15 cellular contexts compared by ENCODE assay signal in the genomic region with DNA sequence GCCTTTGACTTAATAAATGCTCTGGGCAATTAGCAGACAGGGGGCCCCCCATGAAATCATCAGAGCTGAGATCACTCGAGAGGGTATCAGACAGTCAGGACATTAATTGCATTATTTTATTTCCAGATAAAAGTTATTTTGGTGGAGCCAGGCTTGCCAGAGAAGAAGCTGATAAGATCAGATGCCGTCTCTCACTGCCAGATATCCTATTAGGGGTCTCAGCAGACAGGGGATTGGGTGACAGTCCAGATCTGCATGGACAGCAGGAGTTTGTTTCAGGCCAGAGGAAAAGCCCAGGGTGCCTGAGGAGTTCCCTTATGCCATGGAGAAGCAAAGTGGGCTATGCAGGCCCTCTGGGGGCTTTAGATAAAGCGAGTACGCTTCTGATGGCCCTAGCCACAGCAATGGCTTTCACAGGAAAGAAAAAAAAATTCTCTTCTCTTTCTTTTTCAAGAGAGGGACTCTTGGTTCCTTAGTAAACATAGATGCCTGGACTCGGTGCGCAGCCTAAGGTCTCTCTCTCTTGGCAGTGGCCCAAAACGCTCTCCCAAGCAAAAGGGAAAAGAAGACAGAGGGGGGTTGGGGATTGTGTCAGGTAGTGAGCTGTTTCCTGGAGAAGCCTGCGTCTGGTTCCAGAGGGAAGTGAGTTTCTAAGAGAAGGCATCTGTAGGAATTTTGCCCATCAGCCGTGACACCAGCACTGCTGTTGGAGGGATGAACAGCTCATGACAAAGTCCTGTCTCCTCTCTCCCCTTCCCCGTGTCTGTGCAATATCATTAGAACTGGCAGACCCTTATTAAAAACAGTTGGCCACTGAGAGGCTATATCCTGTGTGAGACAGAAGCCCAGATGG.
A peak's percentile ranks its signal among the peaks of the same experiment; 100 is the strongest.
DNase-seq lines count a peak whose midpoint lies in the region; ATAC-seq and TF ChIP-seq lines count a peak whose summit lies in the region.
"Had no signal": no experiment of that assay in that cellular context is flagged by ENCODE, and none has a peak within 500 bp of the region (broad histone marks: within the 10 kb centered on the region; RNA-seq: fewer than 3 reads in every experiment).

No MANE protein-coding gene starts in this region.

- H3K4me3 Mint-ChIP-seq in T-helper 2 cell treated with Interferon-gamma antibody and Interleukin-4, amounts not matched to agents 5 μg/mL and 100 μg/mL, for 36 hours, result no peak overlapping the region
- H3K4me3 Mint-ChIP-seq: stimulated activated memory B cell treated with anti-CD40 and anti-IgM and Interleukin-4, amounts not matched to agents 10 μg/mL and 1 μg/mL and 100 μg/mL, for 72 hours; T-cell had no signal

- H3K4me3 ChIP-seq in fibroblast of the aortic adventitia (ENCODE audit: low read depth, low read length) (peak overlapping the region; percentile 10), rectal smooth muscle tissue (ENCODE audit: low read length) (peak overlapping the region; percentile 35)
- H3K4me3 ChIP-seq: BLaER1 treated with 17β-estradiol and CSF1 and Interleukin-3, amounts not matched to agents 10 nM and 100 nM had no signal

- peaks cover 40% of the 10 kb centered on the region for H3K27me3 Mint-ChIP-seq in T-helper 2 cell treated with Interferon-gamma antibody and Interleukin-4, amounts not matched to agents 5 μg/mL and 100 μg/mL, for 36 hours (ENCODE audit: low read depth)

- H3K9me3 Mint-ChIP-seq in T-helper 2 cell treated with Interferon-gamma antibody and Interleukin-4, amounts not matched to agents 5 μg/mL and 100 μg/mL, for 36 hours, result no peaks in the 10 kb centered on the region
- H3K9me3 Mint-ChIP-seq: T-cell had no signal

- no peak overlapping the region for H3K27ac Mint-ChIP-seq in T-helper 2 cell treated with Interferon-gamma antibody and Interleukin-4, amounts not matched to agents 5 μg/mL and 100 μg/mL, for 36 hours
- H3K27ac Mint-ChIP-seq: progenitor cell of endocrine pancreas; stimulated activated memory B cell treated with anti-CD40 and anti-IgM and Interleukin-4, amounts not matched to agents 10 μg/mL and 1 μg/mL and 100 μg/mL, for 72 hours; T-cell had no signal

- H3K9ac ChIP-seq in rectal smooth muscle tissue (ENCODE audit: low read length), result no peak overlapping the region
- H3K9ac ChIP-seq: BLaER1 treated with 17β-estradiol and CSF1 and Interleukin-3, amounts not matched to agents 10 nM and 100 nM had no signal

- H3K36me3 Mint-ChIP-seq in T-helper 2 cell treated with Interferon-gamma antibody and Interleukin-4, amounts not matched to agents 5 μg/mL and 100 μg/mL, for 36 hours (ENCODE audit: low read depth), result no peaks in the 10 kb centered on the region
- H3K36me3 Mint-ChIP-seq: stimulated activated memory B cell treated with anti-CD40 and anti-IgM and Interleukin-4, amounts not matched to agents 10 μg/mL and 1 μg/mL and 100 μg/mL, for 72 hours; T-cell had no signal

- peak; percentile 50 for ATAC-seq in SK-N-SH treated with all-trans-retinoic acid at 6 μM for 48 hours
- ATAC-seq: stimulated activated memory B cell treated with anti-CD40 and anti-IgM and Interleukin-4, amounts not matched to agents 10 μg/mL and 1 μg/mL and 100 μg/mL, for 72 hours; T-cell had no signal

- peak overlapping the region; percentile 92 for H3K27ac ChIP-seq in rectal smooth muscle tissue (ENCODE audit: low read depth, low read length)
- H3K27ac ChIP-seq: BLaER1 treated with 17β-estradiol and CSF1 and Interleukin-3, amounts not matched to agents 10 nM and 100 nM had no signal

- no peak for TF ChIP-seq CTCF in fibroblast of the aortic adventitia (IDR thresholded peaks at IDR 0.05; ENCODE audit: insufficient read depth, low read length)

- peaks cover 20% of the 10 kb centered on the region for H3K4me1 ChIP-seq in rectal smooth muscle tissue (ENCODE audit: control insufficient read depth, insufficient read depth, low read length)

- H3K27me3 ChIP-seq in rectal smooth muscle tissue (ENCODE audit: control insufficient read depth, insufficient read depth, low read length), result no peaks in the 10 kb centered on the region

- DNase-seq in H4 (ENCODE audit: low spot score), result peak; percentile 66
- DNase-seq in fibroblast of the aortic adventitia (ENCODE audit: low read depth), result peak; percentile 56
- DNase-seq in activated CD4-positive, CD25-positive, alpha-beta regulatory T cell (lab: John Stamatoyannopoulos, UW), result no peak
- no peak for DNase-seq in NCI-H1694 treated with DMSO at 0.1 percent for 48 hours (lab: John Stamatoyannopoulos, UW)
- no peak for DNase-seq in T-helper 2 cell treated with Interferon-gamma antibody and Interleukin-4, amounts not matched to agents 5 μg/mL and 100 μg/mL, for 36 hours (ENCODE audit: low spot score)
- DNase-seq in iPS-NIHi11 (ENCODE audit: low spot score), result no peak
- DNase-seq: activated T-cell treated with anti-CD3 and anti-CD28 coated beads, Interleukin-2, amount 50 U/mL, for 48 hours; NCI-H2107; stimulated activated CD4-positive, alpha-beta T cell treated with anti-CD3 and anti-CD28 coated beads, Interleukin-4, amount 100 ng/mL, for 24 hours; T-cell had no signal

- H3K36me3 ChIP-seq in rectal smooth muscle tissue (ENCODE audit: control insufficient read depth, insufficient read depth, low read length), result no peaks in the 10 kb centered on the region
- H3K36me3 ChIP-seq: BLaER1 treated with 17β-estradiol and CSF1 and Interleukin-3, amounts not matched to agents 10 nM and 100 nM had no signal

- H3K4me1 Mint-ChIP-seq in T-helper 2 cell treated with Interferon-gamma antibody and Interleukin-4, amounts not matched to agents 5 μg/mL and 100 μg/mL, for 36 hours (ENCODE audit: low read depth), result no peaks in the 10 kb centered on the region
- H3K4me1 Mint-ChIP-seq: stimulated activated memory B cell treated with anti-CD40 and anti-IgM and Interleukin-4, amounts not matched to agents 10 μg/mL and 1 μg/mL and 100 μg/mL, for 72 hours; T-cell had no signal

TF ChIP-seq in SK-N-SH treated with all-trans-retinoic acid at 6 μM for 48 hours, 23 proteins besides CTCF, POLR2A, EP300 and RAD21:
- TF ChIP-seq ZNF70 (CRISPR knock-in tag; IDR thresholded peaks at IDR 0.05), result no peak
- TF ChIP-seq ZFP3 (CRISPR knock-in tag; IDR thresholded peaks at IDR 0.05), result no peak
- TF ChIP-seq CSDC2 (CRISPR knock-in tag; IDR thresholded peaks at IDR 0.05), result no peak
- TF ChIP-seq GLIS3 (CRISPR knock-in tag; IDR thresholded peaks at IDR 0.05), result no peak
- no peak for TF ChIP-seq ARNTL (CRISPR knock-in tag; IDR thresholded peaks at IDR 0.05; ENCODE audit: borderline replicate concordance, low read depth)

Comparison
In these comparisons a context has a peak if more than half of its experiments do, and no peak if none do; other contexts are left out.
1. DNase-seq: peak in H4 (single experiment) and fibroblast of the aortic adventitia (single experiment); none in activated CD4-positive, CD25-positive, alpha-beta regulatory T cell (0 of 4), NCI-H1694 treated with DMSO at 0.1 percent for 48 hours (single experiment), T-helper 2 cell treated with Interferon-gamma antibody and Interleukin-4, amounts not matched to agents 5 μg/mL and 100 μg/mL, for 36 hours (single experiment) and iPS-NIHi11 (single experiment).